In genomic region chr5:152388610-152389009, GRCh38 we compare ENCODE assay signal across 32 cellular contexts. TPM values are rescaled to one million over a fixed set of nuclear protein-coding genes. Genes with fewer than 3 reads are reported as not detected.
"Had no signal": no experiment of that assay in that cellular context is flagged by ENCODE, and none has a peak within 500 bp of the region (broad histone marks: within the 10 kb centered on the region; RNA-seq: fewer than 3 reads in every experiment).

No MANE protein-coding gene starts in this region.

- H3K36me3 Mint-ChIP-seq: stimulated activated effector memory CD8-positive, alpha-beta T cell treated with anti-CD3 and anti-CD28 coated beads, Interleukin-12 subunit alpha, Interleukin-12 subunit beta, amount 100 ng/mL, for 72 hours; stimulated activated memory B cell treated with anti-CD40 and anti-IgM and Interleukin-4, amounts not matched to agents 10 μg/mL and 1 μg/mL and 100 μg/mL, for 72 hours; stimulated activated naive B cell treated with anti-CD40 and anti-IgM and Interleukin-4, amounts not matched to agents 10 μg/mL and 1 μg/mL and 100 μg/mL, for 72 hours; type B pancreatic cell had no signal

- ATAC-seq: stimulated activated effector memory CD8-positive, alpha-beta T cell treated with anti-CD3 and anti-CD28 coated beads, Interleukin-12 subunit alpha, Interleukin-12 subunit beta, amount 100 ng/mL, for 72 hours; stimulated activated memory B cell treated with anti-CD40 and anti-IgM and Interleukin-4, amounts not matched to agents 10 μg/mL and 1 μg/mL and 100 μg/mL, for 72 hours; stimulated activated naive B cell treated with anti-CD40 and anti-IgM and Interleukin-4, amounts not matched to agents 10 μg/mL and 1 μg/mL and 100 μg/mL, for 72 hours; stimulated activated naive CD8-positive, alpha-beta T cell treated with anti-CD3 and anti-CD28 coated beads, Interleukin-15, amount 100 ng/mL, for 72 hours; stimulated activated naive CD8-positive, alpha-beta T cell treated with anti-CD3 and anti-CD28 coated beads, Interleukin-15, Interleukin-2, amounts not matched to agents 100 U/mL and 50 U/mL, for 24 hours; upper lobe of right lung had no signal

- DNase-seq: stimulated activated CD4-positive, alpha-beta T cell treated with anti-CD3 and anti-CD28 coated beads, Interleukin-2, amount 100 ng/mL, for 48 hours; stimulated activated CD4-positive, alpha-beta T cell treated with anti-CD3 and anti-CD28 coated beads, Interleukin-4, amount 100 ng/mL, for 1 hour; stimulated activated CD4-positive, alpha-beta T cell treated with anti-CD3 and anti-CD28 coated beads, Interleukin-4, amount 100 ng/mL, for 24 hours; stimulated activated CD4-positive, alpha-beta T cell treated with anti-CD3 and anti-CD28 coated beads, Interleukin-4, amount 100 ng/mL, for 4 hours; stimulated activated CD8-positive, alpha-beta memory T cell treated with anti-CD3 and anti-CD28 coated beads, Interleukin-4, amount 100 ng/mL, for 48 hours; stimulated activated naive B cell treated with anti-CD40 and anti-IgM and Interleukin-4, amounts not matched to agents 10 μg/mL and 1 μg/mL and 100 μg/mL, for 72 hours; stimulated activated naive CD4-positive, alpha-beta T cell; stimulated activated naive CD4-positive, alpha-beta T cell treated with Interleukin-2 at 50 U/mL for 16 hours; stimulated activated naive CD8-positive, alpha-beta T cell treated with anti-CD3 and anti-CD28 coated beads, Interleukin-15, amount 100 ng/mL, for 72 hours; stimulated activated naive CD8-positive, alpha-beta T cell treated with anti-CD3 and anti-CD28 coated beads, Interleukin-15, Interleukin-2, amounts not matched to agents 100 U/mL and 50 U/mL, for 24 hours; stomach; substantia nigra; testis; thyroid gland; tibial artery; transverse colon; trophoblast cell; upper lobe of left lung; upper lobe of right lung; uterus had no signal

- H3K4me3 ChIP-seq: stomach, suprapubic skin, testis, thoracic aorta, thyroid gland, tibial artery, tibial nerve, transverse colon, upper lobe of left lung, upper lobe of right lung, uterus, vagina had no signal

- H3K4me3 Mint-ChIP-seq: stimulated activated effector memory CD8-positive, alpha-beta T cell treated with anti-CD3 and anti-CD28 coated beads, Interleukin-12 subunit alpha, Interleukin-12 subunit beta, amount 100 ng/mL, for 72 hours; stimulated activated memory B cell treated with anti-CD40 and anti-IgM and Interleukin-4, amounts not matched to agents 10 μg/mL and 1 μg/mL and 100 μg/mL, for 72 hours; stimulated activated naive B cell treated with anti-CD40 and anti-IgM and Interleukin-4, amounts not matched to agents 10 μg/mL and 1 μg/mL and 100 μg/mL, for 72 hours; stimulated activated naive CD8-positive, alpha-beta T cell treated with anti-CD3 and anti-CD28 coated beads, Interleukin-15, amount 100 ng/mL, for 72 hours; stimulated activated naive CD8-positive, alpha-beta T cell treated with anti-CD3 and anti-CD28 coated beads, Interleukin-15, Interleukin-2, amounts not matched to agents 100 ng/mL and 50 ng/mL, for 24 hours; type B pancreatic cell had no signal

- H3K27ac Mint-ChIP-seq: stimulated activated effector memory CD8-positive, alpha-beta T cell treated with anti-CD3 and anti-CD28 coated beads, Interleukin-12 subunit alpha, Interleukin-12 subunit beta, amount 100 ng/mL, for 72 hours; stimulated activated memory B cell treated with anti-CD40 and anti-IgM and Interleukin-4, amounts not matched to agents 10 μg/mL and 1 μg/mL and 100 μg/mL, for 72 hours; stimulated activated naive B cell treated with anti-CD40 and anti-IgM and Interleukin-4, amounts not matched to agents 10 μg/mL and 1 μg/mL and 100 μg/mL, for 72 hours; stimulated activated naive CD8-positive, alpha-beta T cell treated with anti-CD3 and anti-CD28 coated beads, Interleukin-15, amount 100 ng/mL, for 72 hours; stimulated activated naive CD8-positive, alpha-beta T cell treated with anti-CD3 and anti-CD28 coated beads, Interleukin-15, Interleukin-2, amounts not matched to agents 100 ng/mL and 50 ng/mL, for 24 hours; type B pancreatic cell had no signal

- H3K4me1 ChIP-seq: stomach, suprapubic skin, testis, thyroid gland, tibial artery, tibial nerve, transverse colon, upper lobe of left lung, upper lobe of right lung, uterus, vagina had no signal

- H3K36me3 ChIP-seq: stomach, suprapubic skin, thoracic aorta, thyroid gland, tibial artery, tibial nerve, transverse colon, upper lobe of left lung, upper lobe of right lung, uterus, vagina had no signal

- H3K27ac ChIP-seq: stomach, suprapubic skin, testis, thoracic aorta, thyroid gland, tibial artery, tibial nerve, upper lobe of left lung, upper lobe of right lung, uterus, vagina had no signal

- H3K27me3 Mint-ChIP-seq: stimulated activated naive B cell treated with anti-CD40 and anti-IgM and Interleukin-4, amounts not matched to agents 10 μg/mL and 1 μg/mL and 100 μg/mL, for 72 hours; stimulated activated naive CD8-positive, alpha-beta T cell treated with anti-CD3 and anti-CD28 coated beads, Interleukin-15, Interleukin-2, amounts not matched to agents 100 ng/mL and 50 ng/mL, for 24 hours had no signal

- H3K9me3 Mint-ChIP-seq: stimulated activated effector memory CD8-positive, alpha-beta T cell treated with anti-CD3 and anti-CD28 coated beads, Interleukin-12 subunit alpha, Interleukin-12 subunit beta, amount 100 ng/mL, for 72 hours; type B pancreatic cell had no signal

- H3K4me1 Mint-ChIP-seq: stimulated activated effector memory CD8-positive, alpha-beta T cell treated with anti-CD3 and anti-CD28 coated beads, Interleukin-12 subunit alpha, Interleukin-12 subunit beta, amount 100 ng/mL, for 72 hours; stimulated activated memory B cell treated with anti-CD40 and anti-IgM and Interleukin-4, amounts not matched to agents 10 μg/mL and 1 μg/mL and 100 μg/mL, for 72 hours; stimulated activated naive B cell treated with anti-CD40 and anti-IgM and Interleukin-4, amounts not matched to agents 10 μg/mL and 1 μg/mL and 100 μg/mL, for 72 hours; stimulated activated naive CD8-positive, alpha-beta T cell treated with anti-CD3 and anti-CD28 coated beads, Interleukin-15, amount 100 ng/mL, for 72 hours had no signal

- H3K9me3 ChIP-seq: testis, thyroid gland, tibial artery, transverse colon, upper lobe of right lung, uterus, vagina had no signal

- H3K27me3 ChIP-seq: stomach, suprapubic skin, testis, thyroid gland, tibial artery, tibial nerve, transverse colon, upper lobe of left lung, upper lobe of right lung, uterus, vagina had no signal

RNA-seq across cellular contexts. Expression of gene NMUR2, which starts 16.5 kb away (rescaled TPM):
- total RNA-seq: subcutaneous adipose tissue, suprapubic skin, temporal lobe, thoracic aorta, tibial nerve, transverse colon, ureter, urinary bladder, uterus, vagina had no signal
- polyA plus RNA-seq: stomach, urinary bladder had no signal
